ENCODE assay signal across 1 cellular context in the genomic region with DNA sequence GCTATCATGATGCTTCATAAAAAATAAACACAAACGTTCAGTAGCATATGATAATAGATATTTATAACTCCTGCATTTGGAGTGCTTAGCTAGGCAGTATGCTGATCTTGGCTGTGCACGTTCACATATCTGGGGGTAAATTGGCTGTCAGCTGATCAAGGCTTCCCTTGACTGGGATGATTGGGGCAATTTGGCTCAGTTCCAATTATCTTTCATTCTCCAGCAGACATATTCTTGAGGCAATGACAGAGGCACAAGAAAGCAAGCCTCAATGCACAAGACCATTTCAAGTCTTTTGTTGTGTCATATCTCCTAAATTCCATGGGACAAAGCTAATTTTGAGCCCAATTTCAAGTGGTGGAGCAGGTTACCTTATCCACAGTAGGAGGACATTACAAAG.
TF ChIP-seq lines count a peak whose summit lies in the region.

No MANE protein-coding gene starts in this region.

TF ChIP-seq in K562, 482 proteins besides CTCF, POLR2A, EP300 and RAD21 (continued from another document):
- TF ChIP-seq, protein P1, sequence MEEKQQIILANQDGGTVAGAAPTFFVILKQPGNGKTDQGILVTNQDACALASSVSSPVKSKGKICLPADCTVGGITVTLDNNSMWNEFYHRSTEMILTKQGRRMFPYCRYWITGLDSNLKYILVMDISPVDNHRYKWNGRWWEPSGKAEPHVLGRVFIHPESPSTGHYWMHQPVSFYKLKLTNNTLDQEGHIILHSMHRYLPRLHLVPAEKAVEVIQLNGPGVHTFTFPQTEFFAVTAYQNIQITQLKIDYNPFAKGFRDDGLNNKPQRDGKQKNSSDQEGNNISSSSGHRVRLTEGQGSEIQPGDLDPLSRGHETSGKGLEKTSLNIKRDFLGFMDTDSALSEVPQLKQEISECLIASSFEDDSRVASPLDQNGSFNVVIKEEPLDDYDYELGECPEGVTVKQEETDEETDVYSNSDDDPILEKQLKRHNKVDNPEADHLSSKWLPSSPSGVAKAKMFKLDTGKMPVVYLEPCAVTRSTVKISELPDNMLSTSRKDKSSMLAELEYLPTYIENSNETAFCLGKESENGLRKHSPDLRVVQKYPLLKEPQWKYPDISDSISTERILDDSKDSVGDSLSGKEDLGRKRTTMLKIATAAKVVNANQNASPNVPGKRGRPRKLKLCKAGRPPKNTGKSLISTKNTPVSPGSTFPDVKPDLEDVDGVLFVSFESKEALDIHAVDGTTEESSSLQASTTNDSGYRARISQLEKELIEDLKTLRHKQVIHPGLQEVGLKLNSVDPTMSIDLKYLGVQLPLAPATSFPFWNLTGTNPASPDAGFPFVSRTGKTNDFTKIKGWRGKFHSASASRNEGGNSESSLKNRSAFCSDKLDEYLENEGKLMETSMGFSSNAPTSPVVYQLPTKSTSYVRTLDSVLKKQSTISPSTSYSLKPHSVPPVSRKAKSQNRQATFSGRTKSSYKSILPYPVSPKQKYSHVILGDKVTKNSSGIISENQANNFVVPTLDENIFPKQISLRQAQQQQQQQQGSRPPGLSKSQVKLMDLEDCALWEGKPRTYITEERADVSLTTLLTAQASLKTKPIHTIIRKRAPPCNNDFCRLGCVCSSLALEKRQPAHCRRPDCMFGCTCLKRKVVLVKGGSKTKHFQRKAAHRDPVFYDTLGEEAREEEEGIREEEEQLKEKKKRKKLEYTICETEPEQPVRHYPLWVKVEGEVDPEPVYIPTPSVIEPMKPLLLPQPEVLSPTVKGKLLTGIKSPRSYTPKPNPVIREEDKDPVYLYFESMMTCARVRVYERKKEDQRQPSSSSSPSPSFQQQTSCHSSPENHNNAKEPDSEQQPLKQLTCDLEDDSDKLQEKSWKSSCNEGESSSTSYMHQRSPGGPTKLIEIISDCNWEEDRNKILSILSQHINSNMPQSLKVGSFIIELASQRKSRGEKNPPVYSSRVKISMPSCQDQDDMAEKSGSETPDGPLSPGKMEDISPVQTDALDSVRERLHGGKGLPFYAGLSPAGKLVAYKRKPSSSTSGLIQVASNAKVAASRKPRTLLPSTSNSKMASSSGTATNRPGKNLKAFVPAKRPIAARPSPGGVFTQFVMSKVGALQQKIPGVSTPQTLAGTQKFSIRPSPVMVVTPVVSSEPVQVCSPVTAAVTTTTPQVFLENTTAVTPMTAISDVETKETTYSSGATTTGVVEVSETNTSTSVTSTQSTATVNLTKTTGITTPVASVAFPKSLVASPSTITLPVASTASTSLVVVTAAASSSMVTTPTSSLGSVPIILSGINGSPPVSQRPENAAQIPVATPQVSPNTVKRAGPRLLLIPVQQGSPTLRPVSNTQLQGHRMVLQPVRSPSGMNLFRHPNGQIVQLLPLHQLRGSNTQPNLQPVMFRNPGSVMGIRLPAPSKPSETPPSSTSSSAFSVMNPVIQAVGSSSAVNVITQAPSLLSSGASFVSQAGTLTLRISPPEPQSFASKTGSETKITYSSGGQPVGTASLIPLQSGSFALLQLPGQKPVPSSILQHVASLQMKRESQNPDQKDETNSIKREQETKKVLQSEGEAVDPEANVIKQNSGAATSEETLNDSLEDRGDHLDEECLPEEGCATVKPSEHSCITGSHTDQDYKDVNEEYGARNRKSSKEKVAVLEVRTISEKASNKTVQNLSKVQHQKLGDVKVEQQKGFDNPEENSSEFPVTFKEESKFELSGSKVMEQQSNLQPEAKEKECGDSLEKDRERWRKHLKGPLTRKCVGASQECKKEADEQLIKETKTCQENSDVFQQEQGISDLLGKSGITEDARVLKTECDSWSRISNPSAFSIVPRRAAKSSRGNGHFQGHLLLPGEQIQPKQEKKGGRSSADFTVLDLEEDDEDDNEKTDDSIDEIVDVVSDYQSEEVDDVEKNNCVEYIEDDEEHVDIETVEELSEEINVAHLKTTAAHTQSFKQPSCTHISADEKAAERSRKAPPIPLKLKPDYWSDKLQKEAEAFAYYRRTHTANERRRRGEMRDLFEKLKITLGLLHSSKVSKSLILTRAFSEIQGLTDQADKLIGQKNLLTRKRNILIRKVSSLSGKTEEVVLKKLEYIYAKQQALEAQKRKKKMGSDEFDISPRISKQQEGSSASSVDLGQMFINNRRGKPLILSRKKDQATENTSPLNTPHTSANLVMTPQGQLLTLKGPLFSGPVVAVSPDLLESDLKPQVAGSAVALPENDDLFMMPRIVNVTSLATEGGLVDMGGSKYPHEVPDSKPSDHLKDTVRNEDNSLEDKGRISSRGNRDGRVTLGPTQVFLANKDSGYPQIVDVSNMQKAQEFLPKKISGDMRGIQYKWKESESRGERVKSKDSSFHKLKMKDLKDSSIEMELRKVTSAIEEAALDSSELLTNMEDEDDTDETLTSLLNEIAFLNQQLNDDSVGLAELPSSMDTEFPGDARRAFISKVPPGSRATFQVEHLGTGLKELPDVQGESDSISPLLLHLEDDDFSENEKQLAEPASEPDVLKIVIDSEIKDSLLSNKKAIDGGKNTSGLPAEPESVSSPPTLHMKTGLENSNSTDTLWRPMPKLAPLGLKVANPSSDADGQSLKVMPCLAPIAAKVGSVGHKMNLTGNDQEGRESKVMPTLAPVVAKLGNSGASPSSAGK (IDR thresholded peaks at IDR 0.05): no peak
- TF ChIP-seq, protein P2, sequence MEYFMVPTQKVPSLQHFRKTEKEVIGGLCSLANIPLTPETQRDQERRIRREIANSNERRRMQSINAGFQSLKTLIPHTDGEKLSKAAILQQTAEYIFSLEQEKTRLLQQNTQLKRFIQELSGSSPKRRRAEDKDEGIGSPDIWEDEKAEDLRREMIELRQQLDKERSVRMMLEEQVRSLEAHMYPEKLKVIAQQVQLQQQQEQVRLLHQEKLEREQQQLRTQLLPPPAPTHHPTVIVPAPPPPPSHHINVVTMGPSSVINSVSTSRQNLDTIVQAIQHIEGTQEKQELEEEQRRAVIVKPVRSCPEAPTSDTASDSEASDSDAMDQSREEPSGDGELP (CRISPR knock-in tag; IDR thresholded peaks at IDR 0.05; ENCODE audit: borderline replicate concordance): no peak
- TF ChIP-seq, protein P3, sequence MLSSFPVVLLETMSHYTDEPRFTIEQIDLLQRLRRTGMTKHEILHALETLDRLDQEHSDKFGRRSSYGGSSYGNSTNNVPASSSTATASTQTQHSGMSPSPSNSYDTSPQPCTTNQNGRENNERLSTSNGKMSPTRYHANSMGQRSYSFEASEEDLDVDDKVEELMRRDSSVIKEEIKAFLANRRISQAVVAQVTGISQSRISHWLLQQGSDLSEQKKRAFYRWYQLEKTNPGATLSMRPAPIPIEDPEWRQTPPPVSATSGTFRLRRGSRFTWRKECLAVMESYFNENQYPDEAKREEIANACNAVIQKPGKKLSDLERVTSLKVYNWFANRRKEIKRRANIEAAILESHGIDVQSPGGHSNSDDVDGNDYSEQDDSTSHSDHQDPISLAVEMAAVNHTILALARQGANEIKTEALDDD (IDR thresholded peaks at IDR 0.05): no peak
- TF ChIP-seq ASH1L (IDR thresholded peaks at IDR 0.05; ENCODE audit: borderline replicate concordance, low read depth, partially characterized antibody) (no peak), ZZZ3 (IDR thresholded peaks at IDR 0.05) (no peak), NFIC (IDR thresholded peaks at IDR 0.05) (peak; percentile 79)
